1 cellular context compared by ENCODE assay signal in genomic region chr22:20400606-20401375, GRCh38.
TF ChIP-seq lines count a peak whose summit lies in the region.

No MANE protein-coding gene starts in this region.

TF ChIP-seq in IMR-90, 13 proteins besides CTCF, POLR2A, EP300 and RAD21:
- TF ChIP-seq NFE2L2 (IDR thresholded peaks at IDR 0.05; ENCODE audit: low read depth, low read length) (no peak), FOS (IDR thresholded peaks at IDR 0.05; ENCODE audit: low read depth, low read length) (no peak), MAFK (IDR thresholded peaks at IDR 0.05; ENCODE audit: low read depth, low read length) (no peak), SMC3 (IDR thresholded peaks at IDR 0.05; ENCODE audit: low read depth, low read length) (no peak), MXI1 (IDR thresholded peaks at IDR 0.05; ENCODE audit: borderline replicate concordance, low read depth, low read length) (no peak), RFX5 (IDR thresholded peaks at IDR 0.05; ENCODE audit: low read depth, low read length) (no peak), RCOR1 (IDR thresholded peaks at IDR 0.05; ENCODE audit: insufficient replicate concordance, low read length) (no peak), BHLHE40 (IDR thresholded peaks at IDR 0.05; ENCODE audit: low read depth, low read length) (no peak), USF2 (IDR thresholded peaks at IDR 0.05; ENCODE audit: low read depth, low read length) (no peak), MAZ (IDR thresholded peaks at IDR 0.05; ENCODE audit: borderline replicate concordance, low read depth, low read length) (no peak), CEBPB (IDR thresholded peaks at IDR 0.05; ENCODE audit: low read depth, low read length) (no peak), CHD1 (IDR thresholded peaks at IDR 0.05; ENCODE audit: low read depth, low read length) (no peak)
- TF ChIP-seq, protein P1, sequence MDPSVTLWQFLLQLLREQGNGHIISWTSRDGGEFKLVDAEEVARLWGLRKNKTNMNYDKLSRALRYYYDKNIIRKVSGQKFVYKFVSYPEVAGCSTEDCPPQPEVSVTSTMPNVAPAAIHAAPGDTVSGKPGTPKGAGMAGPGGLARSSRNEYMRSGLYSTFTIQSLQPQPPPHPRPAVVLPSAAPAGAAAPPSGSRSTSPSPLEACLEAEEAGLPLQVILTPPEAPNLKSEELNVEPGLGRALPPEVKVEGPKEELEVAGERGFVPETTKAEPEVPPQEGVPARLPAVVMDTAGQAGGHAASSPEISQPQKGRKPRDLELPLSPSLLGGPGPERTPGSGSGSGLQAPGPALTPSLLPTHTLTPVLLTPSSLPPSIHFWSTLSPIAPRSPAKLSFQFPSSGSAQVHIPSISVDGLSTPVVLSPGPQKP (IDR thresholded peaks at IDR 0.05; ENCODE audit: borderline replicate concordance, low read depth, low read length): no peak
